1 cellular context compared by ENCODE assay signal in the genomic region with DNA sequence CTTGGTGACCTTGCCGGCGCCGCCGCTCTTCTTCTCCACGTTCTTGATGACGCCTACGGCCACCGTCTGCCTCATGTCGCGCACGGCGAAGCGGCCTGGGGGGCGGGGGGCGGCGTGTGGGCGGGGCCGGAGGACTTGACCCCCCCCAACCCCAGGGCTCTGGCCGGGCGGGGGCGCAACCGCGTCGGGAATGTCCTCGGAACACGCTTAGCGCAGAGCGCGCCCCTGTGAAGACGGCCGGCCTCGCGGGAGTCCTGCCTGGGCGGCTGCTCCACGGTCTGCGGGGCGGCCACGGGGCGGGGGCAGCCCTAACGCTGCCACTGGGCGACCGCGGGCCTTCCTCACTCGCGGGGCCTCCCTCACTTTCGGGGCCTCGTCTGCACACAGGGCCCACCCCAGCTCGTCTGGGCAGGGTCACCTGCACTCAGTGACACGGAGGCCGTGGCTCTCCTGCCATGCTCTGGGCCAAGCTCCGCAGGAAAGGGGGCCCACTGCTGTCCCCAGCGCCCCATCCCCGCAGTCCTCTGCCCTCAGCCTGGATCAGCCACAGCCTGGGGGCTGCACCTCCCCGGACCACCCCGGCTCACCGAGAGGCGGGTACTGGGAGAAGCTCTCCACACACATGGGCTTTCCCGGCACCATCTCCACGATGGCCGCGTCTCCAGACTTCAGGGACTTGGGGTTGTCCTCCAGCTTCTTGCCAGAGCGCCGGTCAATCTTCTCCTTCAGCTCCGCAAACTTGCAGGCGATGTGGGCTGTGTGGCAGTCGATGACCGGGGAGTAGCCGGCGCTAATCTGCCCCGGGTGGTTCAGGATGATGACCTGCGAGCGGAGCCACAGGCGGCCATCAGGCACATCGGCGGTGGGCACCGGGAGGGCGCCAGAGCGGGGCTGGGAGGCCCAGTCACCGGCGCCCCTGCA.
TF ChIP-seq lines count a peak whose summit lies in the region.

No MANE protein-coding gene starts in this region.

TF ChIP-seq in K562, 482 proteins besides CTCF, POLR2A, EP300 and RAD21:
- TF ChIP-seq SMAD3 (CRISPR knock-in tag; conservative IDR thresholded peaks at IDR 0.05) (no peak), MEIS2 (IDR thresholded peaks at IDR 0.05; ENCODE audit: partially characterized antibody) (no peak), POLR2G (IDR thresholded peaks at IDR 0.05; ENCODE audit: low read depth, low read length) (peak; percentile 49)
- TF ChIP-seq, protein P1, sequence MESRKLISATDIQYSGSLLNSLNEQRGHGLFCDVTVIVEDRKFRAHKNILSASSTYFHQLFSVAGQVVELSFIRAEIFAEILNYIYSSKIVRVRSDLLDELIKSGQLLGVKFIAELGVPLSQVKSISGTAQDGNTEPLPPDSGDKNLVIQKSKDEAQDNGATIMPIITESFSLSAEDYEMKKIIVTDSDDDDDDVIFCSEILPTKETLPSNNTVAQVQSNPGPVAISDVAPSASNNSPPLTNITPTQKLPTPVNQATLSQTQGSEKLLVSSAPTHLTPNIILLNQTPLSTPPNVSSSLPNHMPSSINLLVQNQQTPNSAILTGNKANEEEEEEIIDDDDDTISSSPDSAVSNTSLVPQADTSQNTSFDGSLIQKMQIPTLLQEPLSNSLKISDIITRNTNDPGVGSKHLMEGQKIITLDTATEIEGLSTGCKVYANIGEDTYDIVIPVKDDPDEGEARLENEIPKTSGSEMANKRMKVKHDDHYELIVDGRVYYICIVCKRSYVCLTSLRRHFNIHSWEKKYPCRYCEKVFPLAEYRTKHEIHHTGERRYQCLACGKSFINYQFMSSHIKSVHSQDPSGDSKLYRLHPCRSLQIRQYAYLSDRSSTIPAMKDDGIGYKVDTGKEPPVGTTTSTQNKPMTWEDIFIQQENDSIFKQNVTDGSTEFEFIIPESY (CRISPR knock-in tag; IDR thresholded peaks at IDR 0.05), result peak; percentile 78
